25 cellular contexts compared by ENCODE assay signal in the genomic region with DNA sequence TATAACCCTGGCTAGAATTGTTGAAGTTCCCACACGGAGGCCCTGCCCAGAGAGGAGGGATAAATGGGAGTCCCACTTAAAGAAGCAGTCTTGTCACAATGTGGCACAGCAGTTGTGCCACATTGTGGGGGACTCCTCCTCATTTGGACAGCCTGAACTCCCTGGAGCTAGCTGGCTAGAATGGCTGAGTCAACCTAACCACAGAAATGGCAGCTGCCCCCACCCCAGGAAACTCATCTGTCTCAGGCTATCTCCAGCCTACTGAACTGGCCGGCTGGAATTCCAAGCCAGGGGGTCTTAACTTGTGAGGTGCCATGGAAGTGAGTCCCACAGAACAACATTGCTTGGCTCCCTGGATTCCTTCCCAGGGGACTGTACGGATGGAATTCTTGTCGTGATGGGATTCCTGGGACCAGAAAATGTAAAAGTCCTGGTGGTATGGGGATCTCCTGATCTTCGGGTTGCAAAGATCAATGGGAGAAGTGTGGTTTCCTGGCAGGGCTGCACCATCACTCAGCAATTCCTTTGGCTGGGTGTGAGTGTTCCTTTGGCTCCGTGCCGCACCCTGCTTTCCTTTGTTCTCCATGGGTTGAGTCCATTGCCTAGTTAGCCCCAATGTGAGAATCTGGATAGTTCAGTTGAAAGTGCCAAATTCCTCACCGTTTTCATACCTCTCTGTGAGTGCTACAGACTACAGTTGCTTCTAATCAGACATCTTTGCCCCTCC.
A peak's percentile ranks its signal among the peaks of the same experiment; 100 is the strongest.
DNase-seq lines count a peak whose midpoint lies in the region; ATAC-seq, FAIRE-seq and TF ChIP-seq lines count a peak whose summit lies in the region.
"Had no signal": no experiment of that assay in that cellular context is flagged by ENCODE, and none has a peak within 500 bp of the region (broad histone marks: within the 10 kb centered on the region; RNA-seq: fewer than 3 reads in every experiment).

No MANE protein-coding gene starts in this region.

- no peaks in the 10 kb centered on the region for H3K36me3 ChIP-seq in astrocyte (ENCODE audit: insufficient read depth, low read length)
- no peaks in the 10 kb centered on the region for H3K36me3 ChIP-seq in left lung
- H3K36me3 ChIP-seq: BLaER1 treated with 17β-estradiol and CSF1 and Interleukin-3, amounts not matched to agents 10 nM and 100 nM had no signal

- no peaks in the 10 kb centered on the region for H3K27me3 ChIP-seq in astrocyte (ENCODE audit: insufficient read depth, low read length)
- no peaks in the 10 kb centered on the region for H3K27me3 ChIP-seq in left lung
- H3K27me3 ChIP-seq: BLaER1 treated with 17β-estradiol and CSF1 and Interleukin-3, amounts not matched to agents 10 nM and 100 nM had no signal

- peaks cover 5% of the 10 kb centered on the region for H3K9me3 Mint-ChIP-seq in astrocyte (ENCODE audit: unreplicated experiment)

- no peak for FAIRE-seq in astrocyte (lab: Jason Lieb, UNC)
- FAIRE-seq: GM12891 had no signal

- H3K4me1 Mint-ChIP-seq in astrocyte (ENCODE audit: low read depth, unreplicated experiment) = peaks cover 12% of the 10 kb centered on the region
- H3K4me1 Mint-ChIP-seq: CD4-positive, alpha-beta memory T cell had no signal

- DNase-seq in Daoy (ENCODE audit: low read depth) = peak; percentile 18
- DNase-seq in M059J (ENCODE audit: low read depth) = peak; percentile 76
- DNase-seq in astrocyte (ENCODE audit: low read depth) = peak; percentile 10
- DNase-seq in myocyte (ENCODE audit: low read depth) = peak; percentile 80
- DNase-seq in HUDEP-2 (lab: John Stamatoyannopoulos, UW; ENCODE audit: unreplicated experiment in 76 of 76) = no peak
- no peak for DNase-seq in central memory CD4-positive, alpha-beta T cell
- DNase-seq in left lung = no peak
- DNase-seq: ACHN; Caco-2; CD4-positive, alpha-beta memory T cell; DMS 273 treated with DMSO at 0.1 percent for 48 hours; DMS79 treated with DMSO at 0.1 percent for 48 hours; GM23248; HCEC 1CT; KBM-7; NCI-H1105 treated with DMSO at 0.1 percent for 48 hours; NCI-H2029 treated with DMSO at 0.1 percent for 48 hours; NCI-H226; NCI-H510A treated with DMSO at 0.1 percent for 48 hours; NCI-H774; Right ventricle myocardium superior had no signal

- no peaks in the 10 kb centered on the region for H3K27me3 Mint-ChIP-seq in astrocyte (ENCODE audit: low read depth, unreplicated experiment)
- H3K27me3 Mint-ChIP-seq: CD4-positive, alpha-beta memory T cell had no signal

- H3K4me3 ChIP-seq in astrocyte (ENCODE audit: insufficient read depth, low read depth, low read length) (no peak overlapping the region), left lung (no peak overlapping the region)
- H3K4me3 ChIP-seq: BLaER1 treated with 17β-estradiol and CSF1 and Interleukin-3, amounts not matched to agents 10 nM and 100 nM; GM23248 had no signal

- H3K4me1 ChIP-seq in astrocyte (ENCODE audit: insufficient read depth, low read length) = peaks cover 3% of the 10 kb centered on the region
- H3K4me1 ChIP-seq in left lung = no peaks in the 10 kb centered on the region
- H3K4me1 ChIP-seq: Caco-2 had no signal

- no peak for ATAC-seq in left lung
- no peak for ATAC-seq in HG02973 (IDR thresholded peaks at IDR 0.05; ENCODE audit: unreplicated experiment)

- peak overlapping the region; percentile 55 for H3K27ac Mint-ChIP-seq in astrocyte (ENCODE audit: unreplicated experiment)
- H3K27ac Mint-ChIP-seq: CD4-positive, alpha-beta memory T cell had no signal

- no peak overlapping the region for H2AFZ ChIP-seq in astrocyte (ENCODE audit: low read depth, low read length)
- H2AFZ ChIP-seq: GM23248 had no signal

- H3K9me3 ChIP-seq in astrocyte (ENCODE audit: insufficient read depth, low read depth, low read length) = no peaks in the 10 kb centered on the region
- peaks cover 0 to 6% of the 10 kb centered on the region in 2 donors for H3K9me3 ChIP-seq in left lung
- H3K9me3 ChIP-seq: Caco-2 had no signal

- no peaks in the 10 kb centered on the region for H3K36me3 Mint-ChIP-seq in astrocyte (ENCODE audit: low read depth, unreplicated experiment)
- H3K36me3 Mint-ChIP-seq: CD4-positive, alpha-beta memory T cell had no signal

- H4K20me1 ChIP-seq in astrocyte (ENCODE audit: insufficient read depth, low read length) = no peaks in the 10 kb centered on the region
- H4K20me1 ChIP-seq: BLaER1 treated with 17β-estradiol and CSF1 and Interleukin-3, amounts not matched to agents 10 nM and 100 nM had no signal

- H3K4me2 ChIP-seq in astrocyte (ENCODE audit: low read length) = peak overlapping the region; percentile 51
- H3K4me2 ChIP-seq: BLaER1 treated with 17β-estradiol and CSF1 and Interleukin-3, amounts not matched to agents 10 nM and 100 nM had no signal

- TF ChIP-seq CTCF in astrocyte (IDR thresholded peaks at IDR 0.05; ENCODE audit: insufficient read depth, low read depth, low read length) (no peak), left lung (IDR thresholded peaks at IDR 0.05) (no peak)

- intact Hi-C loops in left lung (cut with DNase I) = no loop called here

- H3K79me2 ChIP-seq in astrocyte (ENCODE audit: insufficient read depth, low read length) = no peaks in the 10 kb centered on the region

- no peak overlapping the region for H3K4me3 Mint-ChIP-seq in astrocyte (ENCODE audit: unreplicated experiment)
- H3K4me3 Mint-ChIP-seq: CD4-positive, alpha-beta memory T cell had no signal

- H3K27ac ChIP-seq in astrocyte (ENCODE audit: low read depth, low read length) (no peak overlapping the region), left lung (no peak overlapping the region)
- H3K27ac ChIP-seq: 22Rv1; BLaER1 treated with 17β-estradiol and CSF1 and Interleukin-3, amounts not matched to agents 10 nM and 100 nM; GM23248 had no signal

- H3K9ac ChIP-seq in astrocyte (ENCODE audit: low read length) = no peak overlapping the region
- H3K9ac ChIP-seq: BLaER1 treated with 17β-estradiol and CSF1 and Interleukin-3, amounts not matched to agents 10 nM and 100 nM; GM23248 had no signal

Comparison
In these comparisons a context has a peak if more than half of its experiments do, and no peak if none do; other contexts are left out.
1. DNase-seq: peak in Daoy (single experiment), M059J (single experiment), astrocyte (single experiment) and myocyte (single experiment); none in HUDEP-2 (0 of 76), central memory CD4-positive, alpha-beta T cell (single experiment) and left lung (0 of 2).